Comparison of ENCODE assay signal across 2 cellular contexts in the genomic region with DNA sequence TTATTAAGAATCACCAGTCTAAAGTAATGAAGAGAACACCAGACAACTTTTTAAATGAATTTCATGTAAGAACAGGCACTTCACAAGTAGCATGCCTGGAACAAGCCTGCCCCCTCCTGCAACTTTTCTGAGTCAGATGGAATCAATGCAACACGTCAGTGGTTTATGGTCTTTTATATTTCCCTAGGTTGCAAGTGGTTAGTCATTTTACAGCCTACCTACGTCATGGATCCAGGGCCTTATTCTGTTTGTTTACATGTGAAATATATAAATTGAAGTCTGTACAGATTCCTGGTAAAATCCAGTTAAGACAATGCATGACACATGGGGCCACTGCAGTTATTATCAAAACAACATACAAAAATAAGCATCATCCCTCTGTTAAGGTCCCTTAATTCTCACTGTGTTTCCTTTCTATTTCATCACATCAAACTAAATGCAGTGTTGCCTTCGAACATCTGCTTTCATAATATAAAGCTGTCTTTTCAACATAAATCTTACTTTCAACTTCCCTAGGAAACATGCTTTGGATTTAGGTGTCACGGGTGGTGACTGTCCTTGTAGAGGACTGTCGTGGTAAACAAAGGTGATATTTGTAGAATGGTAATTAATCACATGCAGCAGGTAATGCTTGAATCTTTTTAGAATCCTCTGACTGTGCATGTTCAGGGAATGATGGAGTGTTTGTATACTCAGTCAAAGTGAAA.
TF ChIP-seq lines count a peak whose summit lies in the region.

No MANE protein-coding gene starts in this region.

TF ChIP-seq in HEK293, 187 proteins besides CTCF, POLR2A, EP300 and RAD21 (continued from another document and continues in another):
- TF ChIP-seq, protein P1, sequence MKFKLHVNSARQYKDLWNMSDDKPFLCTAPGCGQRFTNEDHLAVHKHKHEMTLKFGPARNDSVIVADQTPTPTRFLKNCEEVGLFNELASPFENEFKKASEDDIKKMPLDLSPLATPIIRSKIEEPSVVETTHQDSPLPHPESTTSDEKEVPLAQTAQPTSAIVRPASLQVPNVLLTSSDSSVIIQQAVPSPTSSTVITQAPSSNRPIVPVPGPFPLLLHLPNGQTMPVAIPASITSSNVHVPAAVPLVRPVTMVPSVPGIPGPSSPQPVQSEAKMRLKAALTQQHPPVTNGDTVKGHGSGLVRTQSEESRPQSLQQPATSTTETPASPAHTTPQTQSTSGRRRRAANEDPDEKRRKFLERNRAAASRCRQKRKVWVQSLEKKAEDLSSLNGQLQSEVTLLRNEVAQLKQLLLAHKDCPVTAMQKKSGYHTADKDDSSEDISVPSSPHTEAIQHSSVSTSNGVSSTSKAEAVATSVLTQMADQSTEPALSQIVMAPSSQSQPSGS (tag by site-specific recombination; IDR thresholded peaks at IDR 0.05; ENCODE audit: low read depth): peak; percentile 90
- TF ChIP-seq, protein P2, sequence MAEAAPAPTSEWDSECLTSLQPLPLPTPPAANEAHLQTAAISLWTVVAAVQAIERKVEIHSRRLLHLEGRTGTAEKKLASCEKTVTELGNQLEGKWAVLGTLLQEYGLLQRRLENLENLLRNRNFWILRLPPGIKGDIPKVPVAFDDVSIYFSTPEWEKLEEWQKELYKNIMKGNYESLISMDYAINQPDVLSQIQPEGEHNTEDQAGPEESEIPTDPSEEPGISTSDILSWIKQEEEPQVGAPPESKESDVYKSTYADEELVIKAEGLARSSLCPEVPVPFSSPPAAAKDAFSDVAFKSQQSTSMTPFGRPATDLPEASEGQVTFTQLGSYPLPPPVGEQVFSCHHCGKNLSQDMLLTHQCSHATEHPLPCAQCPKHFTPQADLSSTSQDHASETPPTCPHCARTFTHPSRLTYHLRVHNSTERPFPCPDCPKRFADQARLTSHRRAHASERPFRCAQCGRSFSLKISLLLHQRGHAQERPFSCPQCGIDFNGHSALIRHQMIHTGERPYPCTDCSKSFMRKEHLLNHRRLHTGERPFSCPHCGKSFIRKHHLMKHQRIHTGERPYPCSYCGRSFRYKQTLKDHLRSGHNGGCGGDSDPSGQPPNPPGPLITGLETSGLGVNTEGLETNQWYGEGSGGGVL (tag by site-specific recombination; IDR thresholded peaks at IDR 0.05): peak; percentile 22; the same call in 1 of the 2 replicates
- TF ChIP-seq ZNF521 (tag by site-specific recombination; IDR thresholded peaks at IDR 0.05): no peak
- TF ChIP-seq, protein P3, sequence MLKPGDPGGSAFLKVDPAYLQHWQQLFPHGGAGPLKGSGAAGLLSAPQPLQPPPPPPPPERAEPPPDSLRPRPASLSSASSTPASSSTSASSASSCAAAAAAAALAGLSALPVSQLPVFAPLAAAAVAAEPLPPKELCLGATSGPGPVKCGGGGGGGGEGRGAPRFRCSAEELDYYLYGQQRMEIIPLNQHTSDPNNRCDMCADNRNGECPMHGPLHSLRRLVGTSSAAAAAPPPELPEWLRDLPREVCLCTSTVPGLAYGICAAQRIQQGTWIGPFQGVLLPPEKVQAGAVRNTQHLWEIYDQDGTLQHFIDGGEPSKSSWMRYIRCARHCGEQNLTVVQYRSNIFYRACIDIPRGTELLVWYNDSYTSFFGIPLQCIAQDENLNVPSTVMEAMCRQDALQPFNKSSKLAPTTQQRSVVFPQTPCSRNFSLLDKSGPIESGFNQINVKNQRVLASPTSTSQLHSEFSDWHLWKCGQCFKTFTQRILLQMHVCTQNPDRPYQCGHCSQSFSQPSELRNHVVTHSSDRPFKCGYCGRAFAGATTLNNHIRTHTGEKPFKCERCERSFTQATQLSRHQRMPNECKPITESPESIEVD (tag by site-specific recombination; IDR thresholded peaks at IDR 0.05): peak; percentile 64
- TF ChIP-seq ZFHX2 (tag by site-specific recombination; conservative IDR thresholded peaks at IDR 0.05): no peak
- TF ChIP-seq ZNF561 (tag by site-specific recombination; IDR thresholded peaks at IDR 0.05; ENCODE audit: borderline replicate concordance): no peak
- TF ChIP-seq ZNF626 (tag by site-specific recombination; IDR thresholded peaks at IDR 0.05): no peak
- TF ChIP-seq KLF1 (tag by site-specific recombination; IDR thresholded peaks at IDR 0.05): no peak
- TF ChIP-seq ZEB2 (tag by site-specific recombination; IDR thresholded peaks at IDR 0.05): 0 out of 2 replicates have a peak, but pooled peaks have one; percentile 44
- TF ChIP-seq ZFP69B (tag by site-specific recombination; IDR thresholded peaks at IDR 0.05): 0 out of 2 replicates have a peak, but pooled peaks have one; percentile 19
- TF ChIP-seq SP3 (tag by site-specific recombination; IDR thresholded peaks at IDR 0.05): 0 out of 2 replicates have a peak, but pooled peaks have one; percentile 16
- no peak for TF ChIP-seq ZNF184 (tag by site-specific recombination; IDR thresholded peaks at IDR 0.05)
- TF ChIP-seq ZNF2 (tag by site-specific recombination; IDR thresholded peaks at IDR 0.05): no peak
- TF ChIP-seq, protein P4, sequence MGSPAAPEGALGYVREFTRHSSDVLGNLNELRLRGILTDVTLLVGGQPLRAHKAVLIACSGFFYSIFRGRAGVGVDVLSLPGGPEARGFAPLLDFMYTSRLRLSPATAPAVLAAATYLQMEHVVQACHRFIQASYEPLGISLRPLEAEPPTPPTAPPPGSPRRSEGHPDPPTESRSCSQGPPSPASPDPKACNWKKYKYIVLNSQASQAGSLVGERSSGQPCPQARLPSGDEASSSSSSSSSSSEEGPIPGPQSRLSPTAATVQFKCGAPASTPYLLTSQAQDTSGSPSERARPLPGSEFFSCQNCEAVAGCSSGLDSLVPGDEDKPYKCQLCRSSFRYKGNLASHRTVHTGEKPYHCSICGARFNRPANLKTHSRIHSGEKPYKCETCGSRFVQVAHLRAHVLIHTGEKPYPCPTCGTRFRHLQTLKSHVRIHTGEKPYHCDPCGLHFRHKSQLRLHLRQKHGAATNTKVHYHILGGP (tag by site-specific recombination; IDR thresholded peaks at IDR 0.05): peak; percentile 50; the same call in 1 of the 2 replicates
- TF ChIP-seq ZNF768 (tag by site-specific recombination; IDR thresholded peaks at IDR 0.05): no peak
- TF ChIP-seq, protein P5, sequence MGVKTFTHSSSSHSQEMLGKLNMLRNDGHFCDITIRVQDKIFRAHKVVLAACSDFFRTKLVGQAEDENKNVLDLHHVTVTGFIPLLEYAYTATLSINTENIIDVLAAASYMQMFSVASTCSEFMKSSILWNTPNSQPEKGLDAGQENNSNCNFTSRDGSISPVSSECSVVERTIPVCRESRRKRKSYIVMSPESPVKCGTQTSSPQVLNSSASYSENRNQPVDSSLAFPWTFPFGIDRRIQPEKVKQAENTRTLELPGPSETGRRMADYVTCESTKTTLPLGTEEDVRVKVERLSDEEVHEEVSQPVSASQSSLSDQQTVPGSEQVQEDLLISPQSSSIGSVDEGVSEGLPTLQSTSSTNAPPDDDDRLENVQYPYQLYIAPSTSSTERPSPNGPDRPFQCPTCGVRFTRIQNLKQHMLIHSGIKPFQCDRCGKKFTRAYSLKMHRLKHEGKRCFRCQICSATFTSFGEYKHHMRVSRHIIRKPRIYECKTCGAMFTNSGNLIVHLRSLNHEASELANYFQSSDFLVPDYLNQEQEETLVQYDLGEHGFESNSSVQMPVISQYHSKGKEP (tag by site-specific recombination; IDR thresholded peaks at IDR 0.05): peak; percentile 78
- peak; percentile 79 for TF ChIP-seq FEZF1 (tag by site-specific recombination; IDR thresholded peaks at IDR 0.05)
- no peak for TF ChIP-seq HOXA7 (CRISPR knock-in tag; IDR thresholded peaks at IDR 0.05; ENCODE audit: borderline replicate concordance)

TF ChIP-seq in WTC11, 78 proteins besides CTCF, POLR2A, EP300 and RAD21 (continued from another document and continues in another):
- TF ChIP-seq, protein P6, sequence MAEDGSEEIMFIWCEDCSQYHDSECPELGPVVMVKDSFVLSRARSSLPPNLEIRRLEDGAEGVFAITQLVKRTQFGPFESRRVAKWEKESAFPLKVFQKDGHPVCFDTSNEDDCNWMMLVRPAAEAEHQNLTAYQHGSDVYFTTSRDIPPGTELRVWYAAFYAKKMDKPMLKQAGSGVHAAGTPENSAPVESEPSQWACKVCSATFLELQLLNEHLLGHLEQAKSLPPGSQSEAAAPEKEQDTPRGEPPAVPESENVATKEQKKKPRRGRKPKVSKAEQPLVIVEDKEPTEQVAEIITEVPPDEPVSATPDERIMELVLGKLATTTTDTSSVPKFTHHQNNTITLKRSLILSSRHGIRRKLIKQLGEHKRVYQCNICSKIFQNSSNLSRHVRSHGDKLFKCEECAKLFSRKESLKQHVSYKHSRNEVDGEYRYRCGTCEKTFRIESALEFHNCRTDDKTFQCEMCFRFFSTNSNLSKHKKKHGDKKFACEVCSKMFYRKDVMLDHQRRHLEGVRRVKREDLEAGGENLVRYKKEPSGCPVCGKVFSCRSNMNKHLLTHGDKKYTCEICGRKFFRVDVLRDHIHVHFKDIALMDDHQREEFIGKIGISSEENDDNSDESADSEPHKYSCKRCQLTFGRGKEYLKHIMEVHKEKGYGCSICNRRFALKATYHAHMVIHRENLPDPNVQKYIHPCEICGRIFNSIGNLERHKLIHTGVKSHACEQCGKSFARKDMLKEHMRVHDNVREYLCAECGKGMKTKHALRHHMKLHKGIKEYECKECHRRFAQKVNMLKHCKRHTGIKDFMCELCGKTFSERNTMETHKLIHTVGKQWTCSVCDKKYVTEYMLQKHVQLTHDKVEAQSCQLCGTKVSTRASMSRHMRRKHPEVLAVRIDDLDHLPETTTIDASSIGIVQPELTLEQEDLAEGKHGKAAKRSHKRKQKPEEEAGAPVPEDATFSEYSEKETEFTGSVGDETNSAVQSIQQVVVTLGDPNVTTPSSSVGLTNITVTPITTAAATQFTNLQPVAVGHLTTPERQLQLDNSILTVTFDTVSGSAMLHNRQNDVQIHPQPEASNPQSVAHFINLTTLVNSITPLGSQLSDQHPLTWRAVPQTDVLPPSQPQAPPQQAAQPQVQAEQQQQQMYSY (CRISPR knock-in tag; IDR thresholded peaks at IDR 0.05): no peak
- TF ChIP-seq MXD4 (CRISPR knock-in tag; IDR thresholded peaks at IDR 0.05; ENCODE audit: borderline replicate concordance): no peak
- TF ChIP-seq SP1 (CRISPR knock-in tag; conservative IDR thresholded peaks at IDR 0.05): no peak
- TF ChIP-seq, protein P7, sequence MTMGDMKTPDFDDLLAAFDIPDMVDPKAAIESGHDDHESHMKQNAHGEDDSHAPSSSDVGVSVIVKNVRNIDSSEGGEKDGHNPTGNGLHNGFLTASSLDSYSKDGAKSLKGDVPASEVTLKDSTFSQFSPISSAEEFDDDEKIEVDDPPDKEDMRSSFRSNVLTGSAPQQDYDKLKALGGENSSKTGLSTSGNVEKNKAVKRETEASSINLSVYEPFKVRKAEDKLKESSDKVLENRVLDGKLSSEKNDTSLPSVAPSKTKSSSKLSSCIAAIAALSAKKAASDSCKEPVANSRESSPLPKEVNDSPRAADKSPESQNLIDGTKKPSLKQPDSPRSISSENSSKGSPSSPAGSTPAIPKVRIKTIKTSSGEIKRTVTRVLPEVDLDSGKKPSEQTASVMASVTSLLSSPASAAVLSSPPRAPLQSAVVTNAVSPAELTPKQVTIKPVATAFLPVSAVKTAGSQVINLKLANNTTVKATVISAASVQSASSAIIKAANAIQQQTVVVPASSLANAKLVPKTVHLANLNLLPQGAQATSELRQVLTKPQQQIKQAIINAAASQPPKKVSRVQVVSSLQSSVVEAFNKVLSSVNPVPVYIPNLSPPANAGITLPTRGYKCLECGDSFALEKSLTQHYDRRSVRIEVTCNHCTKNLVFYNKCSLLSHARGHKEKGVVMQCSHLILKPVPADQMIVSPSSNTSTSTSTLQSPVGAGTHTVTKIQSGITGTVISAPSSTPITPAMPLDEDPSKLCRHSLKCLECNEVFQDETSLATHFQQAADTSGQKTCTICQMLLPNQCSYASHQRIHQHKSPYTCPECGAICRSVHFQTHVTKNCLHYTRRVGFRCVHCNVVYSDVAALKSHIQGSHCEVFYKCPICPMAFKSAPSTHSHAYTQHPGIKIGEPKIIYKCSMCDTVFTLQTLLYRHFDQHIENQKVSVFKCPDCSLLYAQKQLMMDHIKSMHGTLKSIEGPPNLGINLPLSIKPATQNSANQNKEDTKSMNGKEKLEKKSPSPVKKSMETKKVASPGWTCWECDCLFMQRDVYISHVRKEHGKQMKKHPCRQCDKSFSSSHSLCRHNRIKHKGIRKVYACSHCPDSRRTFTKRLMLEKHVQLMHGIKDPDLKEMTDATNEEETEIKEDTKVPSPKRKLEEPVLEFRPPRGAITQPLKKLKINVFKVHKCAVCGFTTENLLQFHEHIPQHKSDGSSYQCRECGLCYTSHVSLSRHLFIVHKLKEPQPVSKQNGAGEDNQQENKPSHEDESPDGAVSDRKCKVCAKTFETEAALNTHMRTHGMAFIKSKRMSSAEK (CRISPR knock-in tag; IDR thresholded peaks at IDR 0.05; ENCODE audit: borderline replicate concordance): no peak
- TF ChIP-seq CREB1 (CRISPR knock-in tag; IDR thresholded peaks at IDR 0.05): no peak
- TF ChIP-seq MYBL2 (CRISPR knock-in tag; IDR thresholded peaks at IDR 0.05): no peak
- TF ChIP-seq, protein P8, sequence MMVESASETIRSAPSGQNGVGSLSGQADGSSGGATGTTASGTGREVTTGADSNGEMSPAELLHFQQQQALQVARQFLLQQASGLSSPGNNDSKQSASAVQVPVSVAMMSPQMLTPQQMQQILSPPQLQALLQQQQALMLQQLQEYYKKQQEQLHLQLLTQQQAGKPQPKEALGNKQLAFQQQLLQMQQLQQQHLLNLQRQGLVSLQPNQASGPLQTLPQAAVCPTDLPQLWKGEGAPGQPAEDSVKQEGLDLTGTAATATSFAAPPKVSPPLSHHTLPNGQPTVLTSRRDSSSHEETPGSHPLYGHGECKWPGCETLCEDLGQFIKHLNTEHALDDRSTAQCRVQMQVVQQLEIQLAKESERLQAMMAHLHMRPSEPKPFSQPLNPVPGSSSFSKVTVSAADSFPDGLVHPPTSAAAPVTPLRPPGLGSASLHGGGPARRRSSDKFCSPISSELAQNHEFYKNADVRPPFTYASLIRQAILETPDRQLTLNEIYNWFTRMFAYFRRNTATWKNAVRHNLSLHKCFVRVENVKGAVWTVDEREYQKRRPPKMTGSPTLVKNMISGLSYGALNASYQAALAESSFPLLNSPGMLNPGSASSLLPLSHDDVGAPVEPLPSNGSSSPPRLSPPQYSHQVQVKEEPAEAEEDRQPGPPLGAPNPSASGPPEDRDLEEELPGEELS (CRISPR knock-in tag; IDR thresholded peaks at IDR 0.05): no peak
- no peak for TF ChIP-seq CBFB (CRISPR knock-in tag; IDR thresholded peaks at IDR 0.05; ENCODE audit: low read depth)
- no peak for TF ChIP-seq NR1H2 (CRISPR knock-in tag; IDR thresholded peaks at IDR 0.05)
- TF ChIP-seq, protein P9, sequence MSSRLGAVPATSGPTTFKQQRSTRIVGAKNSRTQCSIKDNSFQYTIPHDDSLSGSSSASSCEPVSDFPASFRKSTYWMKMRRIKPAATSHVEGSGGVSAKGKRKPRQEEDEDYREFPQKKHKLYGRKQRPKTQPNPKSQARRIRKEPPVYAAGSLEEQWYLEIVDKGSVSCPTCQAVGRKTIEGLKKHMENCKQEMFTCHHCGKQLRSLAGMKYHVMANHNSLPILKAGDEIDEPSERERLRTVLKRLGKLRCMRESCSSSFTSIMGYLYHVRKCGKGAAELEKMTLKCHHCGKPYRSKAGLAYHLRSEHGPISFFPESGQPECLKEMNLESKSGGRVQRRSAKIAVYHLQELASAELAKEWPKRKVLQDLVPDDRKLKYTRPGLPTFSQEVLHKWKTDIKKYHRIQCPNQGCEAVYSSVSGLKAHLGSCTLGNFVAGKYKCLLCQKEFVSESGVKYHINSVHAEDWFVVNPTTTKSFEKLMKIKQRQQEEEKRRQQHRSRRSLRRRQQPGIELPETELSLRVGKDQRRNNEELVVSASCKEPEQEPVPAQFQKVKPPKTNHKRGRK (CRISPR knock-in tag; IDR thresholded peaks at IDR 0.05; ENCODE audit: borderline replicate concordance): no peak
- TF ChIP-seq, protein P10, sequence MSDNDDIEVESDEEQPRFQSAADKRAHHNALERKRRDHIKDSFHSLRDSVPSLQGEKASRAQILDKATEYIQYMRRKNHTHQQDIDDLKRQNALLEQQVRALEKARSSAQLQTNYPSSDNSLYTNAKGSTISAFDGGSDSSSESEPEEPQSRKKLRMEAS (CRISPR knock-in tag; IDR thresholded peaks at IDR 0.05): no peak
- no peak for TF ChIP-seq NR2C2 (CRISPR knock-in tag; IDR thresholded peaks at IDR 0.05)
